10 cellular contexts compared by ENCODE assay signal in genomic region chr19:46303345-46303701, GRCh38. TPM values are rescaled to one million over a fixed set of nuclear protein-coding genes. Genes with fewer than 3 reads are reported as not detected.
DNase-seq lines count a peak whose midpoint lies in the region; ATAC-seq and TF ChIP-seq lines count a peak whose summit lies in the region.
"Had no signal": no experiment of that assay in that cellular context is flagged by ENCODE, and none has a peak within 500 bp of the region (broad histone marks: within the 10 kb centered on the region; RNA-seq: fewer than 3 reads in every experiment).

No MANE protein-coding gene starts in this region.

- ATAC-seq in CD4-positive, alpha-beta T cell (ENCODE audit: poor library complexity) = no peak
- ATAC-seq: activated T-helper 17 cell treated with anti-CD3 and anti-CD28 coated beads, Interleukin-2, amount 50 U/mL, for 72 hours had no signal

- no peaks in the 10 kb centered on the region for H3K36me3 Mint-ChIP-seq in CD4-positive, alpha-beta T cell (ENCODE audit: low read depth)

- peaks cover 2% of the 10 kb centered on the region for H3K9me3 Mint-ChIP-seq in CD4-positive, alpha-beta T cell
- H3K9me3 Mint-ChIP-seq: activated T-helper 17 cell treated with anti-CD3 and anti-CD28 coated beads, Interleukin-2, amount 50 U/mL, for 72 hours had no signal

- no peaks in the 10 kb centered on the region for H3K27me3 ChIP-seq in A673 (replicated peaks; ENCODE audit: insufficient read depth, low read depth, low read length, poor library complexity)
- no peaks in the 10 kb centered on the region for H3K27me3 ChIP-seq in hepatocyte
- no peaks in the 10 kb centered on the region for H3K27me3 ChIP-seq in prostate gland (replicated peaks; ENCODE audit: insufficient read depth)
- peaks cover 4% of the 10 kb centered on the region for H3K27me3 ChIP-seq in CD4-positive, alpha-beta T cell (ENCODE audit: control insufficient read depth, insufficient read depth, low read length)

- CTCF ChIA-PET in A673 (lab: Charles Lee) = no interaction called here
- CTCF ChIA-PET in CD4-positive, alpha-beta T cell (lab: Charles Lee) = no interaction called here

- 54% methylated on average over 9 of the region's 9 CpGs for WGBS in hepatocyte (ENCODE audit: low lambda C conversion rate, missing lambda C conversion rate)
- WGBS in prostate gland = 72% methylated on average over 9 of the region's 9 CpGs

- no peak overlapping the region for H2AFZ ChIP-seq in hepatocyte

- DNase-seq in A673 (ENCODE audit: low spot score) (no peak), hepatocyte (ENCODE audit: low spot score) (peak; percentile 51), prostate gland (ENCODE audit: low spot score) (no peak), NK-92 (lab: John Stamatoyannopoulos, UW; ENCODE audit: unreplicated experiment) (no peak), NCI-H1105 (lab: John Stamatoyannopoulos, UW) (no peak)
- DNase-seq in stimulated activated CD4-positive, alpha-beta T cell treated with anti-CD3 and anti-CD28 coated beads, Interleukin-2, amount 100 ng/mL, for 24 hours = no peak
- no peak for DNase-seq in CD4-positive, alpha-beta T cell
- DNase-seq: kidney glomerular epithelial cell had no signal

- no peak overlapping the region for H3K4me3 ChIP-seq in A673 (ENCODE audit: low read depth, low read length, poor library complexity, severe bottlenecking)
- no peak overlapping the region for H3K4me3 ChIP-seq in hepatocyte
- no peak overlapping the region for H3K4me3 ChIP-seq in prostate gland

- no peak for TF ChIP-seq CTCF in A673 (conservative IDR thresholded peaks at IDR 0.05; ENCODE audit: low read depth, low read length)
- no peak for TF ChIP-seq CTCF in hepatocyte (IDR thresholded peaks at IDR 0.05; ENCODE audit: poor library complexity)
- TF ChIP-seq CTCF in prostate gland (IDR thresholded peaks at IDR 0.05) = no peak
- TF ChIP-seq CTCF in CD4-positive, alpha-beta T cell (IDR thresholded peaks at IDR 0.05) = no peak

- no peaks in the 10 kb centered on the region for H3K9me2 ChIP-seq in hepatocyte (replicated peaks; ENCODE audit: insufficient read depth)

- no peak for TF ChIP-seq POLR2A in prostate gland (IDR thresholded peaks at IDR 0.05)

- POLR2A ChIA-PET in A673 (lab: Charles Lee; ENCODE audit: low non-redundant PET) = no interaction called here
- POLR2A ChIA-PET in CD4-positive, alpha-beta T cell (lab: Charles Lee) = no interaction called here

- H3K4me1 ChIP-seq in A673 (ENCODE audit: insufficient read depth, low read length, poor library complexity, severe bottlenecking) = peaks cover 34% of the 10 kb centered on the region
- peaks cover 48% of the 10 kb centered on the region for H3K4me1 ChIP-seq in hepatocyte (ENCODE audit: insufficient read depth)
- peaks cover 13% of the 10 kb centered on the region for H3K4me1 ChIP-seq in prostate gland (replicated peaks)

- H3K27ac ChIP-seq in A673 (ENCODE audit: low read depth, low read length, poor library complexity, severe bottlenecking) (peak overlapping the region; percentile 44), angular gyrus (ENCODE audit: low read depth, low read length) (peak overlapping the region; percentile 62), hepatocyte (peak overlapping the region; percentile 99), prostate gland (peak overlapping the region; percentile 23 to 52)
- H3K27ac ChIP-seq in CD4-positive, alpha-beta T cell (ENCODE audit: low read depth, low read length) = no peak overlapping the region

- H3K9me3 ChIP-seq in A673 (ENCODE audit: low read depth, low read length, poor library complexity, severe bottlenecking) (peaks cover 4% of the 10 kb centered on the region), hepatocyte (ENCODE audit: low read depth) (no peaks in the 10 kb centered on the region), prostate gland (no peaks in the 10 kb centered on the region)
- H3K9me3 ChIP-seq in CD4-positive, alpha-beta T cell (ENCODE audit: control insufficient read depth, low read length) = no peaks in the 10 kb centered on the region

- no peak overlapping the region for H3K27ac Mint-ChIP-seq in CD4-positive, alpha-beta T cell
- H3K27ac Mint-ChIP-seq: activated T-helper 17 cell treated with anti-CD3 and anti-CD28 coated beads, Interleukin-2, amount 50 U/mL, for 72 hours had no signal

- no peak overlapping the region for H3K4me3 Mint-ChIP-seq in CD4-positive, alpha-beta T cell
- H3K4me3 Mint-ChIP-seq: activated T-helper 17 cell treated with anti-CD3 and anti-CD28 coated beads, Interleukin-2, amount 50 U/mL, for 72 hours had no signal

- peak overlapping the region; percentile 54 for H3K4me2 ChIP-seq in hepatocyte

- intact Hi-C loops in A673 (cut with micrococcal nuclease; ENCODE audit: unreplicated experiment) = no loop called here
- intact Hi-C loops in prostate gland (cut with DNase I) = no loop called here
- intact Hi-C loops in CD4-positive, alpha-beta T cell (cut with DNase I, micrococcal nuclease) = no loop called here

- H3K36me3 ChIP-seq in A673 (ENCODE audit: insufficient read depth, low read length, poor library complexity, severe bottlenecking) = no peaks in the 10 kb centered on the region
- H3K36me3 ChIP-seq in hepatocyte (replicated peaks; ENCODE audit: insufficient read depth, low read depth) = peaks cover 5% of the 10 kb centered on the region
- H3K36me3 ChIP-seq in prostate gland = peaks cover 0 to 1% of the 10 kb centered on the region in 2 donors

- no peaks in the 10 kb centered on the region for H3K4me1 Mint-ChIP-seq in CD4-positive, alpha-beta T cell (ENCODE audit: low read depth)
- H3K4me1 Mint-ChIP-seq: activated T-helper 17 cell treated with anti-CD3 and anti-CD28 coated beads, Interleukin-2, amount 50 U/mL, for 72 hours had no signal

- H4K20me1 ChIP-seq in hepatocyte (ENCODE audit: insufficient read depth, poor library complexity, severe bottlenecking) = no peaks in the 10 kb centered on the region

- no TSS peak for BruUV-seq in A673 (replicated peaks; lab: Mats Ljungman, UMichigan)

- peaks cover 49% of the 10 kb centered on the region for H3K79me2 ChIP-seq in hepatocyte

- H3K27me3 Mint-ChIP-seq in CD4-positive, alpha-beta T cell = peaks cover 16% of the 10 kb centered on the region

RNA-seq across cellular contexts. Expression of gene HIF3A, which starts 6.5 kb away (rescaled TPM):
- total RNA-seq in A673 (2021) (3.0 and 7.4 TPM in 2 replicates), hepatocyte (54.6 and 56.8 TPM in 2 replicates), prostate gland (10 to 100 TPM; 42.8 to 97.6 TPM)
- polyA plus RNA-seq in hepatocyte = 145 and 149 TPM in 2 replicates
- not detected for total RNA-seq in CD4-positive, alpha-beta T cell
- total RNA-seq: activated T-helper 17 cell treated with anti-CD3 and anti-CD28 coated beads, Interleukin-2, amount 50 U/mL, for 72 hours had no signal

RNA-seq across cellular contexts. Expression of gene PPP5C, which starts 43.6 kb away (rescaled TPM):
- total RNA-seq in A673 (2021) = 157 and 164 TPM in 2 replicates
- total RNA-seq in hepatocyte = 48.6 and 51.2 TPM in 2 replicates
- 67.6 and 68.8 TPM in 2 replicates for polyA plus RNA-seq in hepatocyte
- total RNA-seq in prostate gland = 10 to 100 TPM; 81.4 to 84.3 TPM
- total RNA-seq in CD4-positive, alpha-beta T cell = 10 to 100 TPM; 18.9 to 20.2 TPM
